ENCODE assay signal across 8 cellular contexts in genomic region chr19:13396256-13397080, GRCh38.
A peak's percentile ranks its signal among the peaks of the same experiment; 100 is the strongest.
DNase-seq lines count a peak whose midpoint lies in the region; ATAC-seq and TF ChIP-seq lines count a peak whose summit lies in the region.

No MANE protein-coding gene starts in this region.

- H3K27ac ChIP-seq in AG04450 (ENCODE audit: low read depth, low read length) (peak overlapping the region; percentile 39), upper lobe of right lung (no peak overlapping the region)

- CTCF ChIA-PET in AG04450 (lab: Charles Lee): interaction anchor here (0.9 to 1.3 kb wide), 2 partner anchors 193 to 325 kb away, joined by 3 read pairs; no protein-coding TSS in a partner anchor
- CTCF ChIA-PET in activated CD8-positive, alpha-beta T cell treated with anti-CD3 and anti-CD28 coated beads, Interleukin-2, amount 10 ng/mL, durations not matched to agents 7 days and 5 days (lab: Charles Lee): no interaction called here

- intact Hi-C loops in upper lobe of right lung (cut with DNase I): no loop called here
- intact Hi-C loops in activated CD4-positive, alpha-beta T cell treated with anti-CD3 and anti-CD28 coated beads, Interleukin-2, amount 10 ng/mL, durations not matched to agents 24 days and 14 days (cut with micrococcal nuclease): no loop called here

- no peak overlapping the region for H3K27ac Mint-ChIP-seq in activated CD8-positive, alpha-beta T cell treated with anti-CD3 and anti-CD28 coated beads, Interleukin-2, amount 10 ng/mL, durations not matched to agents 7 days and 5 days
- H3K27ac Mint-ChIP-seq in activated CD4-positive, alpha-beta T cell treated with anti-CD3 and anti-CD28 coated beads, Interleukin-2, amount 10 ng/mL, durations not matched to agents 24 days and 14 days: no peak overlapping the region

- no peaks in the 10 kb centered on the region for H3K4me1 ChIP-seq in upper lobe of right lung

- H3K9me3 ChIP-seq in AG04450 (ENCODE audit: control insufficient read depth, insufficient read depth, low read length) (peaks cover 3% of the 10 kb centered on the region; the same call in 1 of the 2 replicates), upper lobe of right lung (no peaks in the 10 kb centered on the region)

- POLR2A ChIA-PET in AG04450 (lab: Yijun Ruan, JAX): no interaction called here
- POLR2A ChIA-PET in activated CD8-positive, alpha-beta T cell treated with anti-CD3 and anti-CD28 coated beads, Interleukin-2, amount 10 ng/mL, durations not matched to agents 7 days and 5 days (lab: Charles Lee): no interaction called here

- TF ChIP-seq CTCF in AG04450 (IDR thresholded peaks at IDR 0.05; ENCODE audit: low read depth, low read length): no peak
- TF ChIP-seq CTCF in upper lobe of right lung (IDR thresholded peaks at IDR 0.05): no peak

- no peaks in the 10 kb centered on the region for H3K36me3 ChIP-seq in upper lobe of right lung

- H3K27me3 ChIP-seq in AG04450 (ENCODE audit: control insufficient read depth, insufficient read depth, low read length) (no peaks in the 10 kb centered on the region), upper lobe of right lung (peaks cover 6% of the 10 kb centered on the region)

- H3K4me1 Mint-ChIP-seq in activated CD8-positive, alpha-beta T cell treated with anti-CD3 and anti-CD28 coated beads, Interleukin-2, amount 10 ng/mL, durations not matched to agents 7 days and 5 days (ENCODE audit: low read depth): no peaks in the 10 kb centered on the region
- no peaks in the 10 kb centered on the region for H3K4me1 Mint-ChIP-seq in activated CD4-positive, alpha-beta T cell treated with anti-CD3 and anti-CD28 coated beads, Interleukin-2, amount 10 ng/mL, durations not matched to agents 24 days and 14 days

- H3K4me3 Mint-ChIP-seq in activated CD8-positive, alpha-beta T cell treated with anti-CD3 and anti-CD28 coated beads, Interleukin-2, amount 10 ng/mL, durations not matched to agents 7 days and 5 days: no peak overlapping the region
- H3K4me3 Mint-ChIP-seq in activated CD4-positive, alpha-beta T cell treated with anti-CD3 and anti-CD28 coated beads, Interleukin-2, amount 10 ng/mL, durations not matched to agents 24 days and 14 days: no peak overlapping the region

- H3K27me3 Mint-ChIP-seq in activated CD8-positive, alpha-beta T cell treated with anti-CD3 and anti-CD28 coated beads, Interleukin-2, amount 10 ng/mL, durations not matched to agents 7 days and 5 days (ENCODE audit: low read depth): peaks cover 2% of the 10 kb centered on the region
- H3K27me3 Mint-ChIP-seq in activated CD4-positive, alpha-beta T cell treated with anti-CD3 and anti-CD28 coated beads, Interleukin-2, amount 10 ng/mL, durations not matched to agents 24 days and 14 days: no peaks in the 10 kb centered on the region

- H3K36me3 Mint-ChIP-seq in activated CD8-positive, alpha-beta T cell treated with anti-CD3 and anti-CD28 coated beads, Interleukin-2, amount 10 ng/mL, durations not matched to agents 7 days and 5 days (ENCODE audit: low read depth): no peaks in the 10 kb centered on the region
- H3K36me3 Mint-ChIP-seq in activated CD4-positive, alpha-beta T cell treated with anti-CD3 and anti-CD28 coated beads, Interleukin-2, amount 10 ng/mL, durations not matched to agents 24 days and 14 days (ENCODE audit: low read depth): no peaks in the 10 kb centered on the region

- peak; percentile 33 for DNase-seq in AG04450 (ENCODE audit: low read depth, low spot score)
- DNase-seq in HT-29 (ENCODE audit: low spot score): peak; percentile 1
- peak; percentile 22 for DNase-seq in activated CD8-positive, alpha-beta T cell treated with anti-CD3 and anti-CD28 coated beads, Interleukin-2, amount 10 ng/mL, durations not matched to agents 7 days and 5 days
- DNase-seq in iPS-NIHi11 (ENCODE audit: low spot score): peak; percentile 84
- no peak for DNase-seq in upper lobe of right lung
- no peak for DNase-seq in activated CD4-positive, alpha-beta T cell treated with anti-CD3 and anti-CD28 coated beads, Interleukin-2, amount 10 ng/mL, durations not matched to agents 24 days and 14 days
- DNase-seq in activated T-cell treated with anti-CD3 and anti-CD28 coated beads, Interleukin-2, amount 50 U/mL, for 1 hour: no peak

- no peak for ATAC-seq in activated CD8-positive, alpha-beta T cell treated with anti-CD3 and anti-CD28 coated beads, Interleukin-2, amount 10 ng/mL, durations not matched to agents 7 days and 5 days
- ATAC-seq in upper lobe of right lung (peak; percentile 86), HG02938 (IDR thresholded peaks at IDR 0.05; ENCODE audit: unreplicated experiment) (no peak)

- H3K9me3 Mint-ChIP-seq in activated CD8-positive, alpha-beta T cell treated with anti-CD3 and anti-CD28 coated beads, Interleukin-2, amount 10 ng/mL, durations not matched to agents 7 days and 5 days (ENCODE audit: insufficient read depth): no peaks in the 10 kb centered on the region
- H3K9me3 Mint-ChIP-seq in activated CD4-positive, alpha-beta T cell treated with anti-CD3 and anti-CD28 coated beads, Interleukin-2, amount 10 ng/mL, durations not matched to agents 24 days and 14 days: peaks cover 4% of the 10 kb centered on the region

- peak overlapping the region; percentile 10; the same call in 1 of the 2 replicates for H3K4me3 ChIP-seq in AG04450 (ENCODE audit: low read depth, low read length)
- no peak overlapping the region for H3K4me3 ChIP-seq in upper lobe of right lung

Comparison
In these comparisons a context has a peak if more than half of its experiments do, and no peak if none do; other contexts are left out.
1. DNase-seq: peak in AG04450 (single experiment), HT-29 (single experiment), activated CD8-positive, alpha-beta T cell treated with anti-CD3 and anti-CD28 coated beads, Interleukin-2, amount 10 ng/mL, durations not matched to agents 7 days and 5 days (single experiment) and iPS-NIHi11 (single experiment); none in upper lobe of right lung (single experiment), activated CD4-positive, alpha-beta T cell treated with anti-CD3 and anti-CD28 coated beads, Interleukin-2, amount 10 ng/mL, durations not matched to agents 24 days and 14 days (single experiment) and activated T-cell treated with anti-CD3 and anti-CD28 coated beads, Interleukin-2, amount 50 U/mL, for 1 hour (single experiment).